ENCODE assay signal across 24 cellular contexts in genomic region chr21:31193761-31194160, GRCh38.
"Had no signal": no experiment of that assay in that cellular context is flagged by ENCODE, and none has a peak within 500 bp of the region (broad histone marks: within the 10 kb centered on the region; RNA-seq: fewer than 3 reads in every experiment).

No MANE protein-coding gene starts in this region.

- ATAC-seq: foreskin keratinocyte; left ventricle myocardium superior; naive thymus-derived CD8-positive, alpha-beta T cell; psoas muscle had no signal

- DNase-seq: activated CD4-positive, alpha-beta T cell treated with anti-CD3 and anti-CD28 coated beads for 1 hour; activated CD4-positive, alpha-beta T cell treated with anti-CD3 and anti-CD28 coated beads, Interleukin-2, amount 50 U/mL, for 1 hour; activated CD8-positive, alpha-beta memory T cell treated with anti-CD3 and anti-CD28 coated beads, Interleukin-2, amount 50 U/mL, for 4 hours; activated gamma-delta T cell; activated naive CD8-positive, alpha-beta T cell treated with anti-CD3 and anti-CD28 coated beads for 36 hours; amniotic stem cell; effector memory CD4-positive, alpha-beta T cell; foreskin keratinocyte; hippocampal formation; left ventricle myocardium superior; mammary epithelial cell; naive thymus-derived CD8-positive, alpha-beta T cell; ovary; psoas muscle; stimulated activated CD4-positive, alpha-beta T cell treated with anti-CD3 and anti-CD28 coated beads, Interleukin-4, amount 100 ng/mL, for 4 hours; substantia nigra; SW 1271; tibial artery; WERI-Rb-1 had no signal

- H3K4me3 Mint-ChIP-seq: activated naive CD8-positive, alpha-beta T cell treated with anti-CD3 and anti-CD28 coated beads for 36 hours; central memory CD8-positive, alpha-beta T cell; mesothelial cell of epicardium; naive thymus-derived CD8-positive, alpha-beta T cell had no signal

- H3K4me1 Mint-ChIP-seq: mesothelial cell of epicardium had no signal

- H3K9me3 ChIP-seq: breast epithelium, ovary, psoas muscle, right atrium auricular region, tibial artery had no signal

- H3K27me3 Mint-ChIP-seq: activated naive CD8-positive, alpha-beta T cell treated with anti-CD3 and anti-CD28 coated beads for 36 hours; naive thymus-derived CD8-positive, alpha-beta T cell; stimulated activated naive CD8-positive, alpha-beta T cell treated with anti-CD3 and anti-CD28 coated beads, Interleukin-15, Interleukin-2, amounts not matched to agents 100 ng/mL and 50 ng/mL, for 24 hours had no signal

- H3K27me3 ChIP-seq: breast epithelium, foreskin keratinocyte, ovary, right atrium auricular region had no signal

- H3K9me3 Mint-ChIP-seq: activated naive CD8-positive, alpha-beta T cell treated with anti-CD3 and anti-CD28 coated beads for 36 hours; central memory CD8-positive, alpha-beta T cell; naive thymus-derived CD8-positive, alpha-beta T cell; stimulated activated naive CD8-positive, alpha-beta T cell treated with anti-CD3 and anti-CD28 coated beads, Interleukin-15, Interleukin-2, amounts not matched to agents 100 ng/mL and 50 ng/mL, for 24 hours had no signal

- H3K36me3 Mint-ChIP-seq: naive thymus-derived CD8-positive, alpha-beta T cell had no signal

- H3K36me3 ChIP-seq: breast epithelium, ovary, right atrium auricular region, tibial artery, WERI-Rb-1 had no signal

- H3K27ac Mint-ChIP-seq: activated naive CD8-positive, alpha-beta T cell treated with anti-CD3 and anti-CD28 coated beads for 36 hours; mesothelial cell of epicardium had no signal

- H3K4me1 ChIP-seq: breast epithelium, foreskin keratinocyte, psoas muscle, right atrium auricular region, tibial artery had no signal

- H3K4me3 ChIP-seq: breast epithelium, ovary, psoas muscle, right atrium auricular region, tibial artery had no signal

- H3K27ac ChIP-seq: breast epithelium, foreskin keratinocyte, ovary, psoas muscle, right atrium auricular region, tibial artery, WERI-Rb-1 had no signal
